In genomic region chr3:20103731-20104130, GRCh38 we compare ENCODE assay signal across 11 cellular contexts.
DNase-seq lines count a peak whose midpoint lies in the region; ATAC-seq and TF ChIP-seq lines count a peak whose summit lies in the region.
"Had no signal": no experiment of that assay in that cellular context is flagged by ENCODE, and none has a peak within 500 bp of the region (broad histone marks: within the 10 kb centered on the region; RNA-seq: fewer than 3 reads in every experiment).

No MANE protein-coding gene starts in this region.

- H3K4me1 Mint-ChIP-seq in naive thymus-derived CD8-positive, alpha-beta T cell, result peaks cover 6 to 74% (median 32%) of the 10 kb centered on the region in 4 donors

- no peak overlapping the region for H3K4me3 ChIP-seq in A673 (ENCODE audit: low read depth, low read length, poor library complexity, severe bottlenecking)
- H3K4me3 ChIP-seq: lung had no signal

- no peak for TF ChIP-seq CTCF in A673 (conservative IDR thresholded peaks at IDR 0.05; ENCODE audit: low read depth, low read length)

- no peaks in the 10 kb centered on the region for H3K9me3 Mint-ChIP-seq in naive thymus-derived CD8-positive, alpha-beta T cell

- no peak overlapping the region for H3K27ac ChIP-seq in A673 (ENCODE audit: low read depth, low read length, poor library complexity, severe bottlenecking)

- intact Hi-C loops in A673 (cut with micrococcal nuclease; ENCODE audit: unreplicated experiment), result no loop called here

- no peak for DNase-seq in naive thymus-derived CD8-positive, alpha-beta T cell
- DNase-seq in A673 (ENCODE audit: low spot score) (no peak), kidney tubule cell (ENCODE audit: low spot score) (no peak), GM19240 (ENCODE audit: insufficient read length, low spot score) (no peak)
- DNase-seq: foreskin fibroblast, NCI-H2029, retina had no signal

- H3K36me3 Mint-ChIP-seq in naive thymus-derived CD8-positive, alpha-beta T cell, result peaks cover 0 to 36% (median 13%) of the 10 kb centered on the region in 3 donors

- no TSS peak for BruUV-seq in A673 (replicated peaks; lab: Mats Ljungman, UMichigan)

- no peaks in the 10 kb centered on the region for H3K4me1 ChIP-seq in A673 (ENCODE audit: insufficient read depth, low read length, poor library complexity, severe bottlenecking)

- ATAC-seq in GM18907 (IDR thresholded peaks at IDR 0.05; ENCODE audit: unreplicated experiment) (peak; percentile 16), GM21529 (IDR thresholded peaks at IDR 0.05; ENCODE audit: unreplicated experiment) (peak; percentile 14), HG03457 (IDR thresholded peaks at IDR 0.05; ENCODE audit: unreplicated experiment) (peak; percentile 5)
- no peak for ATAC-seq in naive thymus-derived CD8-positive, alpha-beta T cell

- H3K27me3 ChIP-seq in A673 (replicated peaks; ENCODE audit: insufficient read depth, low read depth, low read length, poor library complexity), result no peaks in the 10 kb centered on the region

- no peaks in the 10 kb centered on the region for H3K36me3 ChIP-seq in A673 (ENCODE audit: insufficient read depth, low read length, poor library complexity, severe bottlenecking)

- POLR2A ChIA-PET in naive thymus-derived CD8-positive, alpha-beta T cell (lab: Charles Lee), result interaction anchor here (0.8 kb wide), 1 partner anchor 151 kb away, joined by 3 read pairs; no protein-coding TSS in a partner anchor
- POLR2A ChIA-PET in A673 (lab: Charles Lee; ENCODE audit: low non-redundant PET), result no interaction called here

- no peaks in the 10 kb centered on the region for H3K27me3 Mint-ChIP-seq in naive thymus-derived CD8-positive, alpha-beta T cell

- H3K27ac Mint-ChIP-seq in naive thymus-derived CD8-positive, alpha-beta T cell, result peak overlapping the region; percentile 52 to 90 (median 70)

- CTCF ChIA-PET in A673 (lab: Charles Lee), result interaction anchor here (0.6 kb wide), 1 partner anchor 70 kb away, joined by 3 read pairs; no protein-coding TSS in a partner anchor

- peak overlapping the region in 7 of 10 donors; percentile 12 to 72 (median 38) for H3K4me3 Mint-ChIP-seq in naive thymus-derived CD8-positive, alpha-beta T cell

- H3K9me3 ChIP-seq in A673 (ENCODE audit: low read depth, low read length, poor library complexity, severe bottlenecking), result no peaks in the 10 kb centered on the region

Comparison
In these comparisons a context has a peak if more than half of its experiments do, and no peak if none do; other contexts are left out.
1. ATAC-seq: peak in GM18907 (single experiment), GM21529 (single experiment) and HG03457 (single experiment); none in naive thymus-derived CD8-positive, alpha-beta T cell (0 of 2).